8 cellular contexts compared by ENCODE assay signal in genomic region chr21:43938751-43939442, GRCh38.
A peak's percentile ranks its signal among the peaks of the same experiment; 100 is the strongest.
DNase-seq lines count a peak whose midpoint lies in the region; ATAC-seq, FAIRE-seq and TF ChIP-seq lines count a peak whose summit lies in the region.

No MANE protein-coding gene starts in this region.

- TF ChIP-seq CTCF in SU-DHL-6 (IDR thresholded peaks at IDR 0.05; ENCODE audit: insufficient read depth, low read length, poor library complexity, severe bottlenecking), result peak; percentile 97

- H3K9me2 ChIP-seq in SU-DHL-6 (replicated peaks; ENCODE audit: insufficient read depth, low read length), result no peaks in the 10 kb centered on the region

- no peaks in the 10 kb centered on the region for H4K20me1 ChIP-seq in SU-DHL-6 (ENCODE audit: low read depth, low read length)

- DNase-seq in DMS153 treated with DMSO at 0.1 percent for 48 hours (lab: John Stamatoyannopoulos, UW; ENCODE audit: unreplicated experiment) (peak; percentile 66), HTR-8/SVneo (ENCODE audit: insufficient read length, low spot score) (peak; percentile 54), adipocyte (ENCODE audit: low read depth) (peak; percentile 62), right cardiac atrium (peak; percentile 71 to 91 (median 91)), sciatic nerve (ENCODE audit: low spot score) (peak; percentile 86), DMS79 (lab: John Stamatoyannopoulos, UW) (no peak)

- peak overlapping the region; percentile 66 for H3K4me2 ChIP-seq in SU-DHL-6 (ENCODE audit: low read depth, low read length, poor library complexity, severe bottlenecking)

- H3K27me3 ChIP-seq in SU-DHL-6 (ENCODE audit: low read length) (no peaks in the 10 kb centered on the region), adipocyte (replicated peaks; ENCODE audit: control insufficient read depth, insufficient read depth, low read length) (no peaks in the 10 kb centered on the region), right cardiac atrium (ENCODE audit: control insufficient read depth, insufficient read depth) (no peaks in the 10 kb centered on the region)

- H3K27ac ChIP-seq in SU-DHL-6 (ENCODE audit: low read depth, low read length), result no peak overlapping the region
- peak overlapping the region; percentile 18 for H3K27ac ChIP-seq in right cardiac atrium (ENCODE audit: low read length)

- WGBS in right cardiac atrium, result 27% methylated on average over 30 of the region's 30 CpGs

- no peaks in the 10 kb centered on the region for H3K36me3 ChIP-seq in SU-DHL-6 (ENCODE audit: low read length)
- no peaks in the 10 kb centered on the region for H3K36me3 ChIP-seq in adipocyte (ENCODE audit: control insufficient read depth, insufficient read depth, low read length, severe bottlenecking)

- peak overlapping the region; percentile 88 for H2AFZ ChIP-seq in SU-DHL-6 (ENCODE audit: low read depth, low read length, severe bottlenecking)

- peak overlapping the region; percentile 56 for H3K4me3 ChIP-seq in SU-DHL-6 (ENCODE audit: insufficient read depth, low read length, poor library complexity, severe bottlenecking)
- H3K4me3 ChIP-seq in adipocyte (ENCODE audit: low read length), result peak overlapping the region; percentile 75
- H3K4me3 ChIP-seq in right cardiac atrium (ENCODE audit: low read length), result no peak overlapping the region

- intact Hi-C loops in right cardiac atrium (cut with DNase I), result loop anchor here in 1 of 4 donors (5.0 to 10.0 kb wide), 2 partner anchors 74 to 127 kb away; partner anchors contain the start of gene AGPAT3
- intact Hi-C loops in sciatic nerve (cut with DNase I), result no loop called here

- H3F3A ChIP-seq in SU-DHL-6 (ENCODE audit: insufficient read depth), result no peaks in the 10 kb centered on the region

- H3K9me3 ChIP-seq in SU-DHL-6 (ENCODE audit: insufficient read depth, low read length), result no peaks in the 10 kb centered on the region
- H3K9me3 ChIP-seq in adipocyte (ENCODE audit: control insufficient read depth, low read length), result no peaks in the 10 kb centered on the region
- no peaks in the 10 kb centered on the region for H3K9me3 ChIP-seq in right cardiac atrium (ENCODE audit: control insufficient read depth, low read length)

- peak overlapping the region; percentile 51; the same call in 1 of the 2 replicates for H3K9ac ChIP-seq in SU-DHL-6 (ENCODE audit: low read length)
- peak overlapping the region; percentile 36 for H3K9ac ChIP-seq in adipocyte (ENCODE audit: low read length)

- H3K79me2 ChIP-seq in SU-DHL-6 (ENCODE audit: insufficient read depth, low read length), result no peaks in the 10 kb centered on the region

- FAIRE-seq in HTR-8/SVneo (lab: Jason Lieb, UNC), result peak; percentile 40

- no peaks in the 10 kb centered on the region for H3K4me1 ChIP-seq in adipocyte (ENCODE audit: control insufficient read depth, insufficient read depth, low read length)
- H3K4me1 ChIP-seq in right cardiac atrium (ENCODE audit: control insufficient read depth, insufficient read depth, low read length), result peaks cover 4% of the 10 kb centered on the region

- peak; percentile 73 for ATAC-seq in GM21360 (IDR thresholded peaks at IDR 0.05; ENCODE audit: unreplicated experiment)
- ATAC-seq in right cardiac atrium, result peak; percentile 82
- ATAC-seq in sciatic nerve, result peak; percentile 78
